8 cellular contexts compared by ENCODE assay signal in the genomic region with DNA sequence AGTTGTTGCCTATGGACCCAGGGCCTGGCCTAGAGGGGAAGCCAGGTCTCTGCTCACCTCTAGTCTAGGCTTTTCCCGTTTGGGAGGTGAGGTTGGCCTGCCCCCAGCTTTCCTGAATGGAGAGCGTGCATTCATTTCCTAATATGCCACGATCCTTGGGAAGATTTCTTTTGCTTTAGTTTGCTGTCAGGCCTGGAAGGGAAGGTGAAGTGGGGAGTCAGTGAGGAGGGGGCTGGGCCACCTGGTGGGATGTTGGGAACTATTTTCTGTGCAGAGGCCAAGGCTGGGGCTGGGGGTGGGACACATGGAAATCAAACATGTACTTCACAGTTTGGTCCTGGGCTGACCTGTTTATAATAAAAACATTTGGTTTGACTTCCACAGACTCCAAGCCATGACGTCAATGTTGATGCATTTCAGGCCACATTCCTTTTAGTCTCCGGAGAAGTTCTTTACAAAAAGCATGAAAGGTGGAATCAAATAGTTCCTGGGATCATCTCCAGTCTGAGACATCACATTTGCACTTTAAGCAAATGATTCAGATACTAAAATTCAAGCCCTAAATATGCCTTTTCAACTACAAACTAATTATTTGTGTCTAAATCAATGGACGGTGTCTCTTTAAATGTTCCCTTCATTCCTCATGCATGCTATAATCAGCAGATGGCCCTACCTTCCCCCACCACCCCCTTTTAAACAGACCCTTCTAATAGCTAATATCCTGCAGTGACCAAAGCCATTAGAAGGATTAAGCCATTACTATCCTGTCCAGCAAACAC. TPM values are rescaled to one million over a fixed set of nuclear protein-coding genes. Genes with fewer than 3 reads are reported as not detected.
DNase-seq lines count a peak whose midpoint lies in the region; ATAC-seq, FAIRE-seq and TF ChIP-seq lines count a peak whose summit lies in the region.

No MANE protein-coding gene starts in this region.

- no peaks in the 10 kb centered on the region for H4K20me1 ChIP-seq in keratinocyte (ENCODE audit: control insufficient read depth, extremely low read depth, insufficient read depth, low read length)

- peak overlapping the region; percentile 88 for H2AFZ ChIP-seq in keratinocyte (ENCODE audit: control insufficient read depth, low read length)

- ATAC-seq in HG02588 (IDR thresholded peaks at IDR 0.05; ENCODE audit: unreplicated experiment) (no peak), GM21360 (IDR thresholded peaks at IDR 0.05; ENCODE audit: unreplicated experiment) (no peak)

- H3K9me1 ChIP-seq in keratinocyte (ENCODE audit: control insufficient read depth, extremely low read depth, insufficient read depth, low read length), result no peaks in the 10 kb centered on the region

- H3K9ac ChIP-seq in HUES64 (ENCODE audit: low read depth, low read length), result peak overlapping the region; percentile 68
- peak overlapping the region; percentile 55 for H3K9ac ChIP-seq in keratinocyte (ENCODE audit: control insufficient read depth, extremely low read depth, insufficient read depth, low read length)

- no peaks in the 10 kb centered on the region for H3K36me3 ChIP-seq in HUES64 (ENCODE audit: insufficient read depth, low read length)
- no peaks in the 10 kb centered on the region for H3K36me3 ChIP-seq in keratinocyte (ENCODE audit: control insufficient read depth in 2 of 2, extremely low read depth in 1 of 2, insufficient read depth in 2 of 2, low read length in 2 of 2)
- no peaks in the 10 kb centered on the region for H3K36me3 ChIP-seq in effector memory CD4-positive, alpha-beta T cell (ENCODE audit: control insufficient read depth, insufficient read depth, low read length)

- H3K4me1 ChIP-seq in HUES64 (ENCODE audit: insufficient read depth, low read length) (peaks cover 40% of the 10 kb centered on the region), keratinocyte (ENCODE audit: control insufficient read depth, extremely low read depth, insufficient read depth, low read length) (peaks cover 25% of the 10 kb centered on the region)
- no peaks in the 10 kb centered on the region for H3K4me1 ChIP-seq in effector memory CD4-positive, alpha-beta T cell (ENCODE audit: control insufficient read depth, insufficient read depth, low read length, poor library complexity, severe bottlenecking)

- H3K4me3 ChIP-seq in HUES64 (ENCODE audit: low read length) (peak overlapping the region; percentile 56), keratinocyte (ENCODE audit: control insufficient read depth in 2 of 3, extremely low read depth in 1 of 3, insufficient read depth in 2 of 3, low read depth in 1 of 3, low read length in 3 of 3) (peak overlapping the region in 2 of 3 experiments; percentile 13 to 28)
- H3K4me3 ChIP-seq in effector memory CD4-positive, alpha-beta T cell (ENCODE audit: insufficient read depth, low read depth, low read length, poor library complexity, severe bottlenecking), result no peak overlapping the region

- DNase-seq in brain pericyte (ENCODE audit: low read depth, low spot score) (peak; percentile 84), keratinocyte (ENCODE audit: low read depth, low spot score) (no peak), stromal cell of bone marrow (ENCODE audit: low read depth) (peak; percentile 74)
- DNase-seq in activated naive CD4-positive, alpha-beta T cell treated with Interleukin-2 at 50 U/mL for 16 hours, result no peak
- no peak for DNase-seq in effector memory CD4-positive, alpha-beta T cell

- H3K79me2 ChIP-seq in keratinocyte (ENCODE audit: control insufficient read depth, insufficient read depth, low read length), result no peaks in the 10 kb centered on the region

- TF ChIP-seq CTCF in keratinocyte (optimal IDR thresholded peaks at IDR 0.05 in 1 of 3, IDR thresholded peaks at IDR 0.05 in 1 of 3, conservative IDR thresholded peaks at IDR 0.05 in 1 of 3; ENCODE audit: extremely low read depth in 1 of 3, insufficient read depth in 2 of 3, low read length in 3 of 3), result no peak

- FAIRE-seq in keratinocyte (lab: Jason Lieb, UNC), result no peak

- peaks cover 11% of the 10 kb centered on the region for H3K27me3 ChIP-seq in HUES64 (ENCODE audit: insufficient read depth, low read length)
- no peaks in the 10 kb centered on the region for H3K27me3 ChIP-seq in keratinocyte (ENCODE audit: control insufficient read depth, extremely low read depth, insufficient read depth, low read length)
- H3K27me3 ChIP-seq in effector memory CD4-positive, alpha-beta T cell (replicated peaks; ENCODE audit: control insufficient read depth, insufficient read depth, low read length, poor library complexity, severe bottlenecking), result no peaks in the 10 kb centered on the region

- 33% methylated on average over 6 of the region's 6 CpGs for WGBS in HUES64

- H3K27ac ChIP-seq in HUES64 (ENCODE audit: low read depth, low read length), result peak overlapping the region; percentile 86
- peak overlapping the region; percentile 87 for H3K27ac ChIP-seq in keratinocyte (ENCODE audit: control insufficient read depth, insufficient read depth, low read length)
- no peak overlapping the region for H3K27ac ChIP-seq in effector memory CD4-positive, alpha-beta T cell (ENCODE audit: insufficient read depth, low read length, poor library complexity, severe bottlenecking)

- H3K9me3 ChIP-seq in HUES64 (ENCODE audit: insufficient read depth, low read depth, low read length) (no peaks in the 10 kb centered on the region), keratinocyte (ENCODE audit: control insufficient read depth, low read depth, low read length) (no peaks in the 10 kb centered on the region)
- H3K9me3 ChIP-seq in effector memory CD4-positive, alpha-beta T cell (ENCODE audit: control insufficient read depth, low read length), result no peaks in the 10 kb centered on the region

- H3K4me2 ChIP-seq in keratinocyte (ENCODE audit: control insufficient read depth, extremely low read depth, insufficient read depth, low read depth, low read length), result peak overlapping the region; percentile 78

- dilution Hi-C loops in keratinocyte (cut with MboI; ENCODE audit: extremely low pct_ligation_motif_present, low sequenced_read_pairs), result loop anchor here (10.0 kb wide), 1 partner anchor 70 kb away; no protein-coding TSS in a partner anchor

RNA-seq across cellular contexts. Expression of a gene that starts 41.5 kb away (rescaled TPM):
- 1.7 TPM for polyA plus RNA-seq in HUES64 (2013, experiment 1 of 2)
- 2.0 TPM for polyA plus RNA-seq in HUES64 (2013, experiment 2 of 2)
- 0.02 to 0.03 TPM in 2 of 3 replicates, not detected in the other for polyA plus RNA-seq in keratinocyte
- polyA plus RNA-seq in keratinocyte (2011; ENCODE audit: low read depth), result not detected
- polyA plus RNA-seq in keratinocyte (2011; cell fraction: cytosol; rRNA removed), result not detected in 2 replicates
- polyA plus RNA-seq in keratinocyte (2011; cell fraction: nucleus; rRNA removed), result not detected in 2 replicates
- not detected in 2 replicates for polyA plus RNA-seq in keratinocyte (2012; ENCODE audit: low replicate concordance)
- not detected in 3 replicates for polyA minus RNA-seq in keratinocyte
- not detected for polyA minus RNA-seq in keratinocyte (2011; cell fraction: cytosol; rRNA and poly(A)+ RNA removed)
- not detected in 2 replicates for polyA minus RNA-seq in keratinocyte (2011; cell fraction: nucleus; rRNA and poly(A)+ RNA removed)

Comparison
In these comparisons a context has a peak if more than half of its experiments do, and no peak if none do; other contexts are left out.
1. DNase-seq: peak in brain pericyte (single experiment) and stromal cell of bone marrow (single experiment); none in keratinocyte (single experiment), activated naive CD4-positive, alpha-beta T cell treated with Interleukin-2 at 50 U/mL for 16 hours (single experiment) and effector memory CD4-positive, alpha-beta T cell (0 of 3).